1 cellular context compared by ENCODE assay signal in genomic region chr6:123802351-123802696, GRCh38.
TF ChIP-seq lines count a peak whose summit lies in the region.

No MANE protein-coding gene starts in this region.

TF ChIP-seq in WTC11, 78 proteins besides CTCF, POLR2A, EP300 and RAD21 (continued from another document):
- TF ChIP-seq ERG (CRISPR knock-in tag; IDR thresholded peaks at IDR 0.05), result no peak
- no peak for TF ChIP-seq ZMAT4 (CRISPR knock-in tag; IDR thresholded peaks at IDR 0.05)
